1 cellular context compared by ENCODE assay signal in the genomic region with DNA sequence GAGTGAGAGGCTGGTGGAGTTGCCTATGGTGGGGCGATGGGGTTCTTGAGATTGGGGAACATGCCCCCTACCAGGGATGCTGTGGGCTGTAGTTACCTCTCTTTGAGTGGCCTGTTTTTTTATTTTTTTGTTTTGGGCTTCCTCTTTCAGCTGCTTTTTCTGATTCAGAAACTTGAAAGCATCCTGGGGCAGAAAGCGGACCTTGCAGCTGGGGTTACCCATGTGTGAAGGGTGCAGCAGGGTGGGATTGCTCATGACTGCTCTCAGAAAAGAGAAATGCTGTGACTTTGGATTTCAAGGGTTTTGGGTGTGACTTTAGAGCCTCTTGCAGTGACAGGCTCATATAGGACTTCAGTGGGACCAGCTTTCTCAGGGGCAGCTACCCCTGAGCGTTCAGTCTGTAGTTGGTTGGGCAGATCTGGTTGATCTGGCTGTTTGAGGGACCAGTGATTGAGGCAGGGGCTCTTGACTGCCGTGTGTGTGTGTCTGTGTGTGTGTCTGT.
A peak's percentile ranks its signal among the peaks of the same experiment; 100 is the strongest.
TF ChIP-seq lines count a peak whose summit lies in the region.

No MANE protein-coding gene starts in this region.

TF ChIP-seq in GM12878, 131 proteins besides CTCF, POLR2A, EP300 and RAD21 (continued from another document):
- TF ChIP-seq, protein P1, sequence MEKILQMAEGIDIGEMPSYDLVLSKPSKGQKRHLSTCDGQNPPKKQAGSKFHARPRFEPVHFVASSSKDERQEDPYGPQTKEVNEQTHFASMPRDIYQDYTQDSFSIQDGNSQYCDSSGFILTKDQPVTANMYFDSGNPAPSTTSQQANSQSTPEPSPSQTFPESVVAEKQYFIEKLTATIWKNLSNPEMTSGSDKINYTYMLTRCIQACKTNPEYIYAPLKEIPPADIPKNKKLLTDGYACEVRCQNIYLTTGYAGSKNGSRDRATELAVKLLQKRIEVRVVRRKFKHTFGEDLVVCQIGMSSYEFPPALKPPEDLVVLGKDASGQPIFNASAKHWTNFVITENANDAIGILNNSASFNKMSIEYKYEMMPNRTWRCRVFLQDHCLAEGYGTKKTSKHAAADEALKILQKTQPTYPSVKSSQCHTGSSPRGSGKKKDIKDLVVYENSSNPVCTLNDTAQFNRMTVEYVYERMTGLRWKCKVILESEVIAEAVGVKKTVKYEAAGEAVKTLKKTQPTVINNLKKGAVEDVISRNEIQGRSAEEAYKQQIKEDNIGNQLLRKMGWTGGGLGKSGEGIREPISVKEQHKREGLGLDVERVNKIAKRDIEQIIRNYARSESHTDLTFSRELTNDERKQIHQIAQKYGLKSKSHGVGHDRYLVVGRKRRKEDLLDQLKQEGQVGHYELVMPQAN (conservative IDR thresholded peaks at IDR 0.05), result peak; percentile 86
- TF ChIP-seq, protein P2, sequence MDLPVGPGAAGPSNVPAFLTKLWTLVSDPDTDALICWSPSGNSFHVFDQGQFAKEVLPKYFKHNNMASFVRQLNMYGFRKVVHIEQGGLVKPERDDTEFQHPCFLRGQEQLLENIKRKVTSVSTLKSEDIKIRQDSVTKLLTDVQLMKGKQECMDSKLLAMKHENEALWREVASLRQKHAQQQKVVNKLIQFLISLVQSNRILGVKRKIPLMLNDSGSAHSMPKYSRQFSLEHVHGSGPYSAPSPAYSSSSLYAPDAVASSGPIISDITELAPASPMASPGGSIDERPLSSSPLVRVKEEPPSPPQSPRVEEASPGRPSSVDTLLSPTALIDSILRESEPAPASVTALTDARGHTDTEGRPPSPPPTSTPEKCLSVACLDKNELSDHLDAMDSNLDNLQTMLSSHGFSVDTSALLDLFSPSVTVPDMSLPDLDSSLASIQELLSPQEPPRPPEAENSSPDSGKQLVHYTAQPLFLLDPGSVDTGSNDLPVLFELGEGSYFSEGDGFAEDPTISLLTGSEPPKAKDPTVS (IDR thresholded peaks at IDR 0.05; ENCODE audit: low read depth, low read length), result no peak
- peak; percentile 44 for TF ChIP-seq MEF2B (IDR thresholded peaks at IDR 0.05; ENCODE audit: partially characterized antibody, poor library complexity, severe bottlenecking)
- peak; percentile 97 for TF ChIP-seq TCF12 (IDR thresholded peaks at IDR 0.05; ENCODE audit: low read depth, low read length)
- TF ChIP-seq STAT1 (conservative IDR thresholded peaks at IDR 0.05), result no peak
- no peak for TF ChIP-seq ATF7 (IDR thresholded peaks at IDR 0.05; ENCODE audit: low read depth)
- TF ChIP-seq EGR1 (IDR thresholded peaks at IDR 0.05; ENCODE audit: borderline replicate concordance in 1 of 2, low read depth in 2 of 2, low read length in 2 of 2), result no peak
- TF ChIP-seq, protein P3, sequence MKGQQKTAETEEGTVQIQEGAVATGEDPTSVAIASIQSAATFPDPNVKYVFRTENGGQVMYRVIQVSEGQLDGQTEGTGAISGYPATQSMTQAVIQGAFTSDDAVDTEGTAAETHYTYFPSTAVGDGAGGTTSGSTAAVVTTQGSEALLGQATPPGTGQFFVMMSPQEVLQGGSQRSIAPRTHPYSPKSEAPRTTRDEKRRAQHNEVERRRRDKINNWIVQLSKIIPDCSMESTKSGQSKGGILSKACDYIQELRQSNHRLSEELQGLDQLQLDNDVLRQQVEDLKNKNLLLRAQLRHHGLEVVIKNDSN (IDR thresholded peaks at IDR 0.05; ENCODE audit: borderline replicate concordance, extremely low read length, insufficient read depth, low read depth, low read length), result no peak
- no peak for TF ChIP-seq JUNB (IDR thresholded peaks at IDR 0.05)
- TF ChIP-seq RAD51 (IDR thresholded peaks at IDR 0.05), result no peak
- TF ChIP-seq NR2C1 (IDR thresholded peaks at IDR 0.05), result no peak
- TF ChIP-seq GATAD2B (conservative IDR thresholded peaks at IDR 0.05; ENCODE audit: low read depth), result no peak
- peak in 1 of 2 experiments; percentile 72; a peak in 2 of 4 replicates for TF ChIP-seq ETV6 (conservative IDR thresholded peaks at IDR 0.05 in 1 of 2, IDR thresholded peaks at IDR 0.05 in 1 of 2; ENCODE audit: borderline replicate concordance in 1 of 2, low read depth in 1 of 2)
- TF ChIP-seq BHLHE40 (IDR thresholded peaks at IDR 0.05; ENCODE audit: borderline replicate concordance in 1 of 2, low read depth in 2 of 2, low read length in 1 of 2), result peak; percentile 41 to 80
- TF ChIP-seq, protein P4, sequence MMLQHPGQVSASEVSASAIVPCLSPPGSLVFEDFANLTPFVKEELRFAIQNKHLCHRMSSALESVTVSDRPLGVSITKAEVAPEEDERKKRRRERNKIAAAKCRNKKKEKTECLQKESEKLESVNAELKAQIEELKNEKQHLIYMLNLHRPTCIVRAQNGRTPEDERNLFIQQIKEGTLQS (IDR thresholded peaks at IDR 0.05; ENCODE audit: borderline replicate concordance, extremely low read depth, low read depth, low read length), result no peak
- no peak for TF ChIP-seq ZBTB40 (IDR thresholded peaks at IDR 0.05; ENCODE audit: borderline replicate concordance)
- TF ChIP-seq POLR2AphosphoS5 (IDR thresholded peaks at IDR 0.05; ENCODE audit: low read length), result peak; percentile 67; the same call in 1 of the 2 replicates
- TF ChIP-seq POU2F2 (IDR thresholded peaks at IDR 0.05; ENCODE audit: borderline replicate concordance, low read depth, low read length), result no peak; the same call in 2 of the 3 replicates
- TF ChIP-seq ZNF217 (IDR thresholded peaks at IDR 0.05), result no peak
- no peak for TF ChIP-seq ZNF622 (IDR thresholded peaks at IDR 0.05)
- no peak for TF ChIP-seq EZH2 (IDR thresholded peaks at IDR 0.05; ENCODE audit: borderline replicate concordance, control insufficient read depth, low read depth, low read length)
- TF ChIP-seq LARP7 (IDR thresholded peaks at IDR 0.05), result no peak; the same call in 1 of the 2 replicates
- TF ChIP-seq, protein P5, sequence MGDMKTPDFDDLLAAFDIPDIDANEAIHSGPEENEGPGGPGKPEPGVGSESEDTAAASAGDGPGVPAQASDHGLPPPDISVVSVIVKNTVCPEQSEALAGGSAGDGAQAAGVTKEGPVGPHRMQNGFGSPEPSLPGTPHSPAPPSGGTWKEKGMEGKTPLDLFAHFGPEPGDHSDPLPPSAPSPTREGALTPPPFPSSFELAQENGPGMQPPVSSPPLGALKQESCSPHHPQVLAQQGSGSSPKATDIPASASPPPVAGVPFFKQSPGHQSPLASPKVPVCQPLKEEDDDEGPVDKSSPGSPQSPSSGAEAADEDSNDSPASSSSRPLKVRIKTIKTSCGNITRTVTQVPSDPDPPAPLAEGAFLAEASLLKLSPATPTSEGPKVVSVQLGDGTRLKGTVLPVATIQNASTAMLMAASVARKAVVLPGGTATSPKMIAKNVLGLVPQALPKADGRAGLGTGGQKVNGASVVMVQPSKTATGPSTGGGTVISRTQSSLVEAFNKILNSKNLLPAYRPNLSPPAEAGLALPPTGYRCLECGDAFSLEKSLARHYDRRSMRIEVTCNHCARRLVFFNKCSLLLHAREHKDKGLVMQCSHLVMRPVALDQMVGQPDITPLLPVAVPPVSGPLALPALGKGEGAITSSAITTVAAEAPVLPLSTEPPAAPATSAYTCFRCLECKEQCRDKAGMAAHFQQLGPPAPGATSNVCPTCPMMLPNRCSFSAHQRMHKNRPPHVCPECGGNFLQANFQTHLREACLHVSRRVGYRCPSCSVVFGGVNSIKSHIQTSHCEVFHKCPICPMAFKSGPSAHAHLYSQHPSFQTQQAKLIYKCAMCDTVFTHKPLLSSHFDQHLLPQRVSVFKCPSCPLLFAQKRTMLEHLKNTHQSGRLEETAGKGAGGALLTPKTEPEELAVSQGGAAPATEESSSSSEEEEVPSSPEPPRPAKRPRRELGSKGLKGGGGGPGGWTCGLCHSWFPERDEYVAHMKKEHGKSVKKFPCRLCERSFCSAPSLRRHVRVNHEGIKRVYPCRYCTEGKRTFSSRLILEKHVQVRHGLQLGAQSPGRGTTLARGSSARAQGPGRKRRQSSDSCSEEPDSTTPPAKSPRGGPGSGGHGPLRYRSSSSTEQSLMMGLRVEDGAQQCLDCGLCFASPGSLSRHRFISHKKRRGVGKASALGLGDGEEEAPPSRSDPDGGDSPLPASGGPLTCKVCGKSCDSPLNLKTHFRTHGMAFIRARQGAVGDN (IDR thresholded peaks at IDR 0.05), result no peak
TF ChIP-seq in GM12878: peak in this region for 39.
